Comparison of ENCODE assay signal across 1 cellular context in the genomic region with DNA sequence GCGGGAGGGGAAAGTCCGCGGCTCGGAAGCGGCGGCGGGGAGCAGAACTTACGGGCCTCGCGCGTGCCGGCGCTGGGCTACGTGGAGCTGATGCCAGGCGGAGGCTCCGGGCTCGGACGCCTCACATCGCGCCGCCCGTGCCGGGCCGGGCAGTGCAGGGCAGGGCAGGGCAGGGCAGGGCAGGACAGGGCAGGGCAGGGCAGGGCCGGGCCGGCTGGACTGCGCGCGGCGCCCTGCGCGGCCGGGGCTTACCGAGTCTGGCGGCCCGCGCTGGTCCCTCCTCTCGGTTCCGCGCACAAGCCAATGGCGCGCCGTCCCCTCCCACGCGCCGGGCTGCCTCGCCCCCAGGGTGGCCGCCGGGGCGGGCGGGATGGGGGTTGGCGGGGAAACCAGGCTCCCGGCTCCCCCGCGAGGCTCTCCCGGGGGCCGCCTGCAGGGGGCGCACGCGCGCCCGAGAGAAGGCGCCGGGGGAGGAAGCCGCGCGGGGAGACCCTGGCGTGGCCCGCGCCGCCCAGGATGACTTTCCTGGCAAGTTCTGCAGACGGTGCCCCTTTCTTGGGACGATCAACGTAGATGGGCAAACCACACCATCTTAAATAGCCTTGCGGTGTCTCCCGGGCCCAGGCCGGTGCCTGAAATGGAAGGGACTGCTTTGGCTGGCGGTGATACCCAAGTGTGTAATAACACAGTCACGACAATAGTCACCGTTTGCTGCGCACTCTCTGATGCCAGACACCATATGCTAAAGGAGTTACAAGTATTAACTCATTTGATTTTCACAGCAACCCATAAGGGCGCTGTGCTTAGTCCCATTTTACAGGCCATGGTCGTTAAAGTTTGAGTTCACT.
A peak's percentile ranks its signal among the peaks of the same experiment; 100 is the strongest.
TF ChIP-seq lines count a peak whose summit lies in the region.

A gene with protein sequence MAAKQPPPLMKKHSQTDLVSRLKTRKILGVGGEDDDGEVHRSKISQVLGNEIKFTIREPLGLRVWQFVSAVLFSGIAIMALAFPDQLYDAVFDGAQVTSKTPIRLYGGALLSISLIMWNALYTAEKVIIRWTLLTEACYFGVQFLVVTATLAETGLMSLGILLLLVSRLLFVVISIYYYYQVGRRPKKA (minus strand): TSS at position 259 of the 848 bp plus-strand sequence. CDS start 12,548 bp downstream, outside the sequence.

TF ChIP-seq in H1, 55 proteins besides CTCF, POLR2A, EP300 and RAD21 (continued from another document):
- TF ChIP-seq KDM4A (IDR thresholded peaks at IDR 0.05; ENCODE audit: low read depth, low read length, severe bottlenecking), result peak; percentile 10
- no peak for TF ChIP-seq NANOG (IDR thresholded peaks at IDR 0.05; ENCODE audit: insufficient read depth, low read depth, low read length, poor library complexity, severe bottlenecking)
- TF ChIP-seq SUZ12 (IDR thresholded peaks at IDR 0.05; ENCODE audit: low read length), result no peak
- TF ChIP-seq JUN (IDR thresholded peaks at IDR 0.05; ENCODE audit: low read depth, low read length), result no peak
- no peak for TF ChIP-seq TEAD4 (IDR thresholded peaks at IDR 0.05; ENCODE audit: low read depth, low read length)
- TF ChIP-seq CREB1 (IDR thresholded peaks at IDR 0.05), result no peak
- TF ChIP-seq NRF1 (IDR thresholded peaks at IDR 0.05; ENCODE audit: low read depth, low read length), result no peak
- no peak; the same call in 1 of the 2 replicates for TF ChIP-seq RBBP5 (IDR thresholded peaks at IDR 0.05; ENCODE audit: borderline replicate concordance, low read depth, low read length)
- peak; percentile 55; the same call in 1 of the 2 replicates for TF ChIP-seq KDM1A (IDR thresholded peaks at IDR 0.05; ENCODE audit: borderline replicate concordance, low read length)
- no peak for TF ChIP-seq SP4 (IDR thresholded peaks at IDR 0.05; ENCODE audit: low read length)
- TF ChIP-seq BACH1 (IDR thresholded peaks at IDR 0.05; ENCODE audit: low read length), result 0 out of 2 replicates have a peak, but pooled peaks have one; percentile 38
- TF ChIP-seq, protein P1, sequence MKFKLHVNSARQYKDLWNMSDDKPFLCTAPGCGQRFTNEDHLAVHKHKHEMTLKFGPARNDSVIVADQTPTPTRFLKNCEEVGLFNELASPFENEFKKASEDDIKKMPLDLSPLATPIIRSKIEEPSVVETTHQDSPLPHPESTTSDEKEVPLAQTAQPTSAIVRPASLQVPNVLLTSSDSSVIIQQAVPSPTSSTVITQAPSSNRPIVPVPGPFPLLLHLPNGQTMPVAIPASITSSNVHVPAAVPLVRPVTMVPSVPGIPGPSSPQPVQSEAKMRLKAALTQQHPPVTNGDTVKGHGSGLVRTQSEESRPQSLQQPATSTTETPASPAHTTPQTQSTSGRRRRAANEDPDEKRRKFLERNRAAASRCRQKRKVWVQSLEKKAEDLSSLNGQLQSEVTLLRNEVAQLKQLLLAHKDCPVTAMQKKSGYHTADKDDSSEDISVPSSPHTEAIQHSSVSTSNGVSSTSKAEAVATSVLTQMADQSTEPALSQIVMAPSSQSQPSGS (IDR thresholded peaks at IDR 0.05; ENCODE audit: low read length), result no peak
- TF ChIP-seq SRF (IDR thresholded peaks at IDR 0.05; ENCODE audit: low read depth, low read length), result no peak
- no peak for TF ChIP-seq MAFK (IDR thresholded peaks at IDR 0.05; ENCODE audit: low read depth, low read length)
- TF ChIP-seq, protein P2, sequence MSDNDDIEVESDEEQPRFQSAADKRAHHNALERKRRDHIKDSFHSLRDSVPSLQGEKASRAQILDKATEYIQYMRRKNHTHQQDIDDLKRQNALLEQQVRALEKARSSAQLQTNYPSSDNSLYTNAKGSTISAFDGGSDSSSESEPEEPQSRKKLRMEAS (IDR thresholded peaks at IDR 0.05), result 0 out of 2 replicates have a peak, but pooled peaks have one; percentile 7
TF ChIP-seq in H1: peak in this region for 4.
